In genomic region chr7:25720427-25720826, GRCh38 we compare ENCODE assay signal across 10 cellular contexts.
DNase-seq lines count a peak whose midpoint lies in the region; ATAC-seq and TF ChIP-seq lines count a peak whose summit lies in the region.
"Had no signal": no experiment of that assay in that cellular context is flagged by ENCODE, and none has a peak within 500 bp of the region (broad histone marks: within the 10 kb centered on the region; RNA-seq: fewer than 3 reads in every experiment).

No MANE protein-coding gene starts in this region.

- POLR2A ChIA-PET in BJ (lab: Charles Lee), result no interaction called here
- POLR2A ChIA-PET in RWPE1 (lab: Yijun Ruan, JAX; ENCODE audit: low non-redundant PET), result no interaction called here

- no peaks in the 10 kb centered on the region for H3K27me3 ChIP-seq in BJ (ENCODE audit: control insufficient read depth, insufficient read depth, low read length)

- H3K36me3 ChIP-seq in BJ (ENCODE audit: control insufficient read depth, insufficient read depth, low read length), result no peaks in the 10 kb centered on the region

- H3K9me3 Mint-ChIP-seq in activated T-cell treated with anti-CD3 and anti-CD28 coated beads, Interleukin-2, amount 50 U/mL, for 24 hours, result no peaks in the 10 kb centered on the region

- no peak overlapping the region for H3K4me3 ChIP-seq in BJ (ENCODE audit: low read depth, low read length)

- no peak overlapping the region for H3K4me3 Mint-ChIP-seq in activated T-cell treated with anti-CD3 and anti-CD28 coated beads, Interleukin-2, amount 50 U/mL, for 24 hours

- no peaks in the 10 kb centered on the region for H3K4me1 Mint-ChIP-seq in activated T-cell treated with anti-CD3 and anti-CD28 coated beads, Interleukin-2, amount 50 U/mL, for 24 hours (ENCODE audit: low read depth)

- DNase-seq in BJ (ENCODE audit: low read depth), result no peak
- peak; percentile 18 for DNase-seq in GM13976 (ENCODE audit: low spot score)
- DNase-seq in RWPE1 (ENCODE audit: low spot score), result peak; percentile 30
- DNase-seq in kidney tubule cell (ENCODE audit: low spot score), result peak; percentile 12
- DNase-seq in activated T-cell treated with anti-CD3 and anti-CD28 coated beads, Interleukin-2, amount 50 U/mL, for 24 hours, result no peak
- DNase-seq: activated CD4-positive, alpha-beta T cell treated with anti-CD3 and anti-CD28 coated beads, Interleukin-2, amount 50 U/mL, for 48 hours had no signal

- no peaks in the 10 kb centered on the region for H3K36me3 Mint-ChIP-seq in activated T-cell treated with anti-CD3 and anti-CD28 coated beads, Interleukin-2, amount 50 U/mL, for 24 hours (ENCODE audit: low read depth)

- TF ChIP-seq CTCF in BJ (IDR thresholded peaks at IDR 0.05; ENCODE audit: insufficient read depth, low read depth, low read length) (peak; percentile 29; the same call in 1 of the 2 replicates), GM13976 (IDR thresholded peaks at IDR 0.05; ENCODE audit: borderline replicate concordance, control extremely low read depth, extremely low read depth, insufficient read depth, missing control alignments) (no peak), RWPE1 (conservative IDR thresholded peaks at IDR 0.05; ENCODE audit: low read depth) (peak; percentile 28; the same call in 1 of the 2 replicates)

- CTCF ChIA-PET in BJ (lab: Yijun Ruan, JAX), result interaction anchor here (0.6 to 2.1 kb wide), 7 partner anchors 9 to 131 kb away, joined by 3 to 8 read pairs (median 3); no protein-coding TSS in a partner anchor
- CTCF ChIA-PET in RWPE1 (lab: Yijun Ruan, JAX), result interaction anchor here (0.6 to 1.7 kb wide), 9 partner anchors 12 to 461 kb away, joined by 3 to 10 read pairs (median 3); no protein-coding TSS in a partner anchor

- H3K27ac Mint-ChIP-seq in activated T-cell treated with anti-CD3 and anti-CD28 coated beads, Interleukin-2, amount 50 U/mL, for 24 hours, result no peak overlapping the region

- H3K27ac ChIP-seq in RWPE1, result no peak overlapping the region
- H3K27ac ChIP-seq: epithelial cell of prostate had no signal

- in situ Hi-C loops in GM13976 (cut with MboI; ENCODE audit: low sequenced_read_pairs, unreplicated experiment), result no loop called here

- H3K27me3 Mint-ChIP-seq in activated T-cell treated with anti-CD3 and anti-CD28 coated beads, Interleukin-2, amount 50 U/mL, for 24 hours, result peaks cover 21% of the 10 kb centered on the region

- ATAC-seq in HG02588 (IDR thresholded peaks at IDR 0.05; ENCODE audit: unreplicated experiment) (no peak), HG02870 (IDR thresholded peaks at IDR 0.05; ENCODE audit: unreplicated experiment) (no peak), GM18520 (IDR thresholded peaks at IDR 0.05; ENCODE audit: unreplicated experiment) (no peak)

Comparison
In these comparisons a context has a peak if more than half of its experiments do, and no peak if none do; other contexts are left out.
1. DNase-seq: peak in GM13976 (single experiment), RWPE1 (single experiment) and kidney tubule cell (single experiment); none in BJ (single experiment) and activated T-cell treated with anti-CD3 and anti-CD28 coated beads, Interleukin-2, amount 50 U/mL, for 24 hours (single experiment).